ENCODE assay signal across 20 cellular contexts in genomic region chr3:58184309-58184981, GRCh38. TPM values are rescaled to one million over a fixed set of nuclear protein-coding genes. Genes with fewer than 3 reads are reported as not detected.
DNase-seq lines count a peak whose midpoint lies in the region; ATAC-seq, FAIRE-seq and TF ChIP-seq lines count a peak whose summit lies in the region.
"Had no signal": no experiment of that assay in that cellular context is flagged by ENCODE, and none has a peak within 500 bp of the region (broad histone marks: within the 10 kb centered on the region; RNA-seq: fewer than 3 reads in every experiment).

No MANE protein-coding gene starts in this region.

- H3K4me3 Mint-ChIP-seq in chondrocyte (ENCODE audit: unreplicated experiment), result no peak overlapping the region
- no peak overlapping the region for H3K4me3 Mint-ChIP-seq in activated CD4-positive, alpha-beta memory T cell treated with anti-CD3 and anti-CD28 coated beads for 36 hours
- H3K4me3 Mint-ChIP-seq: CD4-positive, CD25-positive, alpha-beta regulatory T cell; HFFc6 had no signal

- no TSS peak for BruUV-seq in HepG2 (replicated peaks; lab: Mats Ljungman, UMichigan)

- POLR2A ChIA-PET in HepG2 (lab: Yijun Ruan, JAX), result no interaction called here
- POLR2A ChIA-PET in activated CD4-positive, alpha-beta memory T cell treated with anti-CD3 and anti-CD28 coated beads for 36 hours (lab: Charles Lee), result interaction anchor here (0.5 kb wide), 1 partner anchor 48 kb away, joined by 3 read pairs; no protein-coding TSS in a partner anchor

- in situ Hi-C loops in HepG2 (cut with HindIII; ENCODE audit: extremely low pct_ligation_motif_present, low pct_unique_long_range_greater_than_20kb), result loop anchor here (5.0 to 10.0 kb wide), 2 partner anchors 33 to 230 kb away; no protein-coding TSS in a partner anchor

- no peaks in the 10 kb centered on the region for H3K9me3 Mint-ChIP-seq in chondrocyte (ENCODE audit: low read depth)
- no peaks in the 10 kb centered on the region for H3K9me3 Mint-ChIP-seq in activated CD4-positive, alpha-beta memory T cell treated with anti-CD3 and anti-CD28 coated beads for 36 hours
- H3K9me3 Mint-ChIP-seq: CD4-positive, CD25-positive, alpha-beta regulatory T cell; HFFc6 had no signal

- CTCF ChIA-PET in HepG2 (lab: Yijun Ruan, JAX; ENCODE audit: low intra/inter-chr PET ratio, low total read pairs), result no interaction called here
- CTCF ChIA-PET in activated CD4-positive, alpha-beta memory T cell treated with anti-CD3 and anti-CD28 coated beads for 36 hours (lab: Charles Lee), result interaction anchor here (1.2 to 7.7 kb wide), 4 partner anchors 34 to 1074 kb away, joined by 3 to 188 read pairs (median 31); partner anchors contain the start of genes HTD2 and RPP14

- H3K27ac ChIP-seq in HepG2 (ENCODE audit: extremely low read length, insufficient read depth, low read length) (no peak overlapping the region), right lobe of liver (no peak overlapping the region), spleen (no peak overlapping the region)
- H3K27ac ChIP-seq: BLaER1 treated with 17β-estradiol and CSF1 and Interleukin-3, amounts not matched to agents 10 nM and 100 nM had no signal

- no peak overlapping the region for H3K9ac ChIP-seq in HepG2 (ENCODE audit: insufficient read depth, low read depth, low read length)
- H3K9ac ChIP-seq: BLaER1 treated with 17β-estradiol and CSF1 and Interleukin-3, amounts not matched to agents 10 nM and 100 nM had no signal

- H3K79me2 ChIP-seq in HepG2 (ENCODE audit: insufficient read depth, low read length), result no peaks in the 10 kb centered on the region

- TF ChIP-seq CTCF in HepG2 (CRISPR knock-in tag; IDR thresholded peaks at IDR 0.05) (no peak), right lobe of liver (IDR thresholded peaks at IDR 0.05) (no peak), chondrocyte (IDR thresholded peaks at IDR 0.05) (no peak), spleen (IDR thresholded peaks at IDR 0.05 in 8 of 11, conservative IDR thresholded peaks at IDR 0.05 in 3 of 11) (no peak)

- no peaks in the 10 kb centered on the region for H3K4me1 Mint-ChIP-seq in chondrocyte (ENCODE audit: low read depth)
- H3K4me1 Mint-ChIP-seq in activated CD4-positive, alpha-beta memory T cell treated with anti-CD3 and anti-CD28 coated beads for 36 hours (ENCODE audit: low read depth), result no peaks in the 10 kb centered on the region

- no peaks in the 10 kb centered on the region for H3K27me3 Mint-ChIP-seq in chondrocyte (ENCODE audit: low read depth)
- no peaks in the 10 kb centered on the region for H3K27me3 Mint-ChIP-seq in activated CD4-positive, alpha-beta memory T cell treated with anti-CD3 and anti-CD28 coated beads for 36 hours

- no peak overlapping the region for H2AFZ ChIP-seq in HepG2 (ENCODE audit: low read length)

- no peak for FAIRE-seq in HepG2 (lab: Jason Lieb, UNC)
- FAIRE-seq: GM12892, GM19239, HTR-8/SVneo had no signal

- H3K4me2 ChIP-seq in HepG2 (ENCODE audit: low read depth, low read length), result no peak overlapping the region
- H3K4me2 ChIP-seq: BLaER1 treated with 17β-estradiol and CSF1 and Interleukin-3, amounts not matched to agents 10 nM and 100 nM had no signal

- no peaks in the 10 kb centered on the region for H4K20me1 ChIP-seq in HepG2 (ENCODE audit: insufficient read depth, low read length)
- H4K20me1 ChIP-seq: BLaER1 treated with 17β-estradiol and CSF1 and Interleukin-3, amounts not matched to agents 10 nM and 100 nM had no signal

- intact Hi-C loops in HepG2 (cut with micrococcal nuclease; ENCODE audit: unreplicated experiment), result no loop called here
- intact Hi-C loops in right lobe of liver (cut with DNase I), result loop anchor here (5.0 to 10.0 kb wide), 2 partner anchors 113 to 230 kb away; no protein-coding TSS in a partner anchor
- intact Hi-C loops in spleen (cut with DNase I; ENCODE audit: low total_unique reads), result no loop called here
- intact Hi-C loops in activated CD4-positive, alpha-beta memory T cell treated with anti-CD3 and anti-CD28 coated beads for 36 hours (cut with micrococcal nuclease), result loop anchor here (10.0 kb wide), 1 partner anchor 230 kb away; no protein-coding TSS in a partner anchor

- TF ChIP-seq POLR2A in HepG2 (IDR thresholded peaks at IDR 0.05; ENCODE audit: insufficient read depth in 1 of 2, low read depth in 2 of 2, low read length in 2 of 2), result no peak
- TF ChIP-seq POLR2A in right lobe of liver (IDR thresholded peaks at IDR 0.05), result no peak
- no peak for TF ChIP-seq POLR2A in spleen (IDR thresholded peaks at IDR 0.05)

- WGBS in HepG2 (ENCODE audit: low lambda C conversion rate), result 49% methylated on average over 8 of the region's 11 CpGs
- WGBS in right lobe of liver (ENCODE audit: insufficient coverage, low coverage, low lambda C conversion rate, missing lambda C conversion rate), result 87% methylated on average over 4 of the region's 11 CpGs
- WGBS in spleen, 5 donors, result 90 to 97% (median 96%) methylated on average over 11 of the region's 11 CpGs

- DNase-seq in HepG2 (ENCODE audit: low spot score), result no peak
- no peak for DNase-seq in right lobe of liver
- peak; percentile 5 for DNase-seq in NCI-H69 (lab: John Stamatoyannopoulos, UW)
- DNase-seq in chondrocyte (ENCODE audit: low spot score), result peak; percentile 35
- DNase-seq in spleen, result peak; percentile 32
- DNase-seq in AML-193 (lab: John Stamatoyannopoulos, UW), result no peak
- DNase-seq in activated CD4-positive, alpha-beta T cell treated with anti-CD3 and anti-CD28 coated beads for 48 hours, result no peak
- no peak for DNase-seq in activated CD4-positive, alpha-beta memory T cell treated with anti-CD3 and anti-CD28 coated beads for 36 hours
- DNase-seq: Calu3; CD4-positive, CD25-positive, alpha-beta regulatory T cell; DMS 273 treated with DMSO at 0.1 percent for 48 hours; DMS79 treated with DMSO at 0.1 percent for 48 hours; GDM1; HCEC 1CT; HFFc6 had no signal

- H3K27ac Mint-ChIP-seq in chondrocyte (ENCODE audit: unreplicated experiment), result no peak overlapping the region
- no peak overlapping the region for H3K27ac Mint-ChIP-seq in activated CD4-positive, alpha-beta memory T cell treated with anti-CD3 and anti-CD28 coated beads for 36 hours
- H3K27ac Mint-ChIP-seq: CD4-positive, CD25-positive, alpha-beta regulatory T cell; HFFc6 had no signal

- H3K27me3 ChIP-seq in HepG2 (ENCODE audit: control insufficient read depth in 1 of 2, insufficient read depth in 2 of 2, low read length in 2 of 2), result 0 out of 5 replicates have a peak, but pooled peaks cover 0 to 4% of the 10 kb centered on the region in 2 experiments
- no peaks in the 10 kb centered on the region for H3K27me3 ChIP-seq in right lobe of liver
- H3K27me3 ChIP-seq in spleen (replicated peaks in 1 of 7), result no peaks in the 10 kb centered on the region
- H3K27me3 ChIP-seq: BLaER1 treated with 17β-estradiol and CSF1 and Interleukin-3, amounts not matched to agents 10 nM and 100 nM had no signal

- TF ChIP-seq EP300 in HepG2 (IDR thresholded peaks at IDR 0.05; ENCODE audit: low read depth in 2 of 2, low read length in 2 of 2), result no peak
- no peak for TF ChIP-seq EP300 in HepG2 (CRISPR knock-in tag; IDR thresholded peaks at IDR 0.05; ENCODE audit: borderline replicate concordance)

- ATAC-seq in HepG2 (no peak), right lobe of liver (no peak)

- no peaks in the 10 kb centered on the region for H3K36me3 Mint-ChIP-seq in chondrocyte (ENCODE audit: low read depth)
- H3K36me3 Mint-ChIP-seq in activated CD4-positive, alpha-beta memory T cell treated with anti-CD3 and anti-CD28 coated beads for 36 hours, result no peaks in the 10 kb centered on the region
- H3K36me3 Mint-ChIP-seq: CD4-positive, CD25-positive, alpha-beta regulatory T cell had no signal

- no peak overlapping the region for H3K4me3 ChIP-seq in HepG2 (replicated peaks in 1 of 3; ENCODE audit: insufficient read depth in 1 of 3, low read depth in 2 of 3, low read length in 3 of 3)
- H3K4me3 ChIP-seq in right lobe of liver, result no peak overlapping the region
- H3K4me3 ChIP-seq in spleen, result no peak overlapping the region
- H3K4me3 ChIP-seq: BLaER1 treated with 17β-estradiol and CSF1 and Interleukin-3, amounts not matched to agents 10 nM and 100 nM had no signal

- H3K9me3 ChIP-seq in HepG2 (ENCODE audit: low read length) (no peaks in the 10 kb centered on the region), right lobe of liver (no peaks in the 10 kb centered on the region), spleen (no peaks in the 10 kb centered on the region)
- H3K9me3 ChIP-seq: BLaER1 treated with 17β-estradiol and CSF1 and Interleukin-3, amounts not matched to agents 10 nM and 100 nM had no signal

- TF ChIP-seq RAD21 in HepG2 (CRISPR knock-in tag; IDR thresholded peaks at IDR 0.05), result no peak

- H3K4me1 ChIP-seq in HepG2 (ENCODE audit: insufficient read depth, low read length) (peaks cover 90% of the 10 kb centered on the region), right lobe of liver (peaks cover 3 to 22% (median 11%) of the 10 kb centered on the region in 4 donors), spleen (peaks cover 10 to 21% (median 14%) of the 10 kb centered on the region in 6 donors)

- H3K36me3 ChIP-seq in HepG2 (replicated peaks in 1 of 2; ENCODE audit: control insufficient read depth in 1 of 2, insufficient read depth in 2 of 2, low read length in 2 of 2) (no peaks in the 10 kb centered on the region), right lobe of liver (no peaks in the 10 kb centered on the region), spleen (no peaks in the 10 kb centered on the region)
- H3K36me3 ChIP-seq: BLaER1 treated with 17β-estradiol and CSF1 and Interleukin-3, amounts not matched to agents 10 nM and 100 nM had no signal

RNA-seq across cellular contexts. Expression of gene DNASE1L3, which starts 26.3 kb away (rescaled TPM):
- total RNA-seq in HepG2 (2016; rRNA removed; fragmentation: Illumina TruSeq; extraction: Trizol) (0.55 and 0.86 TPM in 2 replicates), right lobe of liver (100 to 1,000 TPM in 1 of 6 experiments, 10 to 100 TPM in 5; 32.9 to 134 (median 61.0) TPM), chondrocyte (not detected in 3 replicates), spleen (100 to 1,000 TPM in 6 of 7 donors, 10 to 100 TPM in 1; 64.7 to 245 (median 172) TPM)
- 0.30 TPM in 1 of 2 replicates, not detected in the other for total RNA-seq in HepG2 (2016; cell fraction: cytosol; rRNA removed; fragmentation: Illumina TruSeq; extraction: Trizol; ENCODE audit: low read depth)
- total RNA-seq in HepG2 (2016; cell fraction: insoluble cytoplasmic fraction; rRNA removed; fragmentation: Illumina TruSeq; extraction: Trizol), result 0.61 and 0.73 TPM in 2 replicates
- 0.53 and 1.1 TPM in 2 replicates for total RNA-seq in HepG2 (2016; cell fraction: membrane; rRNA removed; fragmentation: Illumina TruSeq; extraction: Trizol)
- 0.22 TPM in 1 of 2 replicates, not detected in the other for total RNA-seq in HepG2 (2016; cell fraction: nucleus; rRNA removed; fragmentation: Illumina TruSeq; extraction: Trizol)
- polyA plus RNA-seq in HepG2 (2011; rRNA removed) (1.0 and 1.7 TPM in 2 replicates), spleen (100 to 1,000 TPM in 1 of 3 donors, 10 to 100 TPM in 2; 52.1 to 102 (median 52.9) TPM)
- polyA plus RNA-seq in HepG2 (2011; cell fraction: cytosol; rRNA removed), result 1.0 and 1.3 TPM in 2 replicates
- polyA plus RNA-seq in HepG2 (2011; cell fraction: nucleus; rRNA removed), result 0.43 and 0.51 TPM in 2 replicates
- 0.33 and 2.5 TPM in 2 replicates for polyA plus RNA-seq in HepG2 (2012)
- polyA plus RNA-seq in HepG2 (2016; cell fraction: cytosol; fragmentation: Illumina TruSeq; extraction: Trizol; ENCODE audit: low read depth), result 0.27 and 0.35 TPM in 2 replicates
- polyA plus RNA-seq in HepG2 (2016; cell fraction: insoluble cytoplasmic fraction; fragmentation: Illumina TruSeq; extraction: Trizol; ENCODE audit: low read depth), result 0.44 and 0.59 TPM in 2 replicates
- polyA plus RNA-seq in HepG2 (2016; cell fraction: membrane; fragmentation: Illumina TruSeq; extraction: Trizol; ENCODE audit: low read depth), result 0.34 and 0.37 TPM in 2 replicates
- 0.55 TPM in 1 of 2 replicates, not detected in the other for polyA plus RNA-seq in HepG2 (2016; cell fraction: nucleus; fragmentation: Illumina TruSeq; extraction: Trizol; ENCODE audit: insufficient read depth, low read depth)
- 0.14 and 1.8 TPM in 2 replicates for polyA minus RNA-seq in HepG2 (2011; rRNA and poly(A)+ RNA removed; ENCODE audit: low replicate concordance)
- 0.88 TPM in 1 of 2 replicates, not detected in the other for polyA minus RNA-seq in HepG2 (2011; cell fraction: cytosol; rRNA and poly(A)+ RNA removed)
- polyA minus RNA-seq in HepG2 (2011; cell fraction: nucleus; rRNA and poly(A)+ RNA removed), result 0.77 and 0.87 TPM in 2 replicates
- total RNA-seq in activated CD4-positive, alpha-beta memory T cell treated with anti-CD3 and anti-CD28 coated beads for 36 hours, result not detected
- total RNA-seq: Calu3; CD4-positive, CD25-positive, alpha-beta regulatory T cell; H4; HFFc6 had no signal

RNA-seq across cellular contexts. Expression of gene ABHD6, which starts 53.1 kb away (rescaled TPM):
- total RNA-seq in HepG2 (2016; rRNA removed; fragmentation: Illumina TruSeq; extraction: Trizol) (5.7 and 9.0 TPM in 2 replicates), right lobe of liver (10 to 100 TPM; 24.6 to 64.3 (median 52.6) TPM), chondrocyte (5.1 to 9.4 TPM (median 7.4 TPM) in 3 replicates), spleen (10 to 100 TPM; 42.9 to 79.9 (median 59.8) TPM)
- 4.3 and 4.9 TPM in 2 replicates for total RNA-seq in HepG2 (2016; cell fraction: cytosol; rRNA removed; fragmentation: Illumina TruSeq; extraction: Trizol; ENCODE audit: low read depth)
- total RNA-seq in HepG2 (2016; cell fraction: insoluble cytoplasmic fraction; rRNA removed; fragmentation: Illumina TruSeq; extraction: Trizol), result 4.8 and 8.8 TPM in 2 replicates
- total RNA-seq in HepG2 (2016; cell fraction: membrane; rRNA removed; fragmentation: Illumina TruSeq; extraction: Trizol), result 7.3 and 7.9 TPM in 2 replicates
- 7.5 and 8.4 TPM in 2 replicates for total RNA-seq in HepG2 (2016; cell fraction: nucleus; rRNA removed; fragmentation: Illumina TruSeq; extraction: Trizol)
- polyA plus RNA-seq in HepG2 (2011; rRNA removed) (16.5 and 17.2 TPM in 2 replicates), spleen (10 to 100 TPM; 17.2 to 39.3 (median 34.9) TPM)
- polyA plus RNA-seq in HepG2 (2011; cell fraction: cytosol; rRNA removed), result 17.9 and 18.6 TPM in 2 replicates
- 10.2 and 11.0 TPM in 2 replicates for polyA plus RNA-seq in HepG2 (2011; cell fraction: nucleus; rRNA removed)
- polyA plus RNA-seq in HepG2 (2012), result 7.6 and 9.4 TPM in 2 replicates
- 3.4 and 4.3 TPM in 2 replicates for polyA plus RNA-seq in HepG2 (2016; cell fraction: cytosol; fragmentation: Illumina TruSeq; extraction: Trizol; ENCODE audit: low read depth)
- 4.7 and 5.8 TPM in 2 replicates for polyA plus RNA-seq in HepG2 (2016; cell fraction: insoluble cytoplasmic fraction; fragmentation: Illumina TruSeq; extraction: Trizol; ENCODE audit: low read depth)
- polyA plus RNA-seq in HepG2 (2016; cell fraction: membrane; fragmentation: Illumina TruSeq; extraction: Trizol; ENCODE audit: low read depth), result 4.9 and 6.1 TPM in 2 replicates
- polyA plus RNA-seq in HepG2 (2016; cell fraction: nucleus; fragmentation: Illumina TruSeq; extraction: Trizol; ENCODE audit: insufficient read depth, low read depth), result 9.1 and 12.2 TPM in 2 replicates
- 34.5 and 67.6 TPM in 2 replicates for polyA minus RNA-seq in HepG2 (2011; rRNA and poly(A)+ RNA removed; ENCODE audit: low replicate concordance)
- 10.7 and 12.8 TPM in 2 replicates for polyA minus RNA-seq in HepG2 (2011; cell fraction: cytosol; rRNA and poly(A)+ RNA removed)
- 12.6 and 14.9 TPM in 2 replicates for polyA minus RNA-seq in HepG2 (2011; cell fraction: nucleus; rRNA and poly(A)+ RNA removed)
- 1 to 10 TPM; 3.9 to 4.1 TPM for total RNA-seq in activated CD4-positive, alpha-beta memory T cell treated with anti-CD3 and anti-CD28 coated beads for 36 hours

Comparison
In these comparisons a context has a peak if more than half of its experiments do, and no peak if none do; other contexts are left out.
1. RNA of gene DNASE1L3, which starts 26.3 kb away (total RNA-seq): 64.7 to 245 TPM in spleen and 32.9 to 134 TPM in right lobe of liver; 0.22 to 1.1 TPM in HepG2, not detected in chondrocyte and not detected in activated CD4-positive, alpha-beta memory T cell treated with anti-CD3 and anti-CD28 coated beads for 36 hours; every median in the first group is over 10 times any median in the second.
2. intact Hi-C loops: an anchor here in right lobe of liver (5.0 to 10.0 kb wide) and activated CD4-positive, alpha-beta memory T cell treated with anti-CD3 and anti-CD28 coated beads for 36 hours (10.0 kb wide); none called in HepG2 and spleen.
3. DNase-seq: peak in NCI-H69 (single experiment), chondrocyte (single experiment) and spleen (single experiment); none in HepG2 (single experiment), right lobe of liver (0 of 3), AML-193 (0 of 2), activated CD4-positive, alpha-beta T cell treated with anti-CD3 and anti-CD28 coated beads for 48 hours (single experiment) and activated CD4-positive, alpha-beta memory T cell treated with anti-CD3 and anti-CD28 coated beads for 36 hours (single experiment).